In genomic region chr5:33936004-33936380, GRCh38 we compare ENCODE assay signal across 8 cellular contexts. TPM values are rescaled to one million over a fixed set of nuclear protein-coding genes. Genes with fewer than 3 reads are reported as not detected.
DNase-seq lines count a peak whose midpoint lies in the region; ATAC-seq, FAIRE-seq and TF ChIP-seq lines count a peak whose summit lies in the region.

No MANE protein-coding gene starts in this region.

- TF ChIP-seq CTCF in GM12875 (IDR thresholded peaks at IDR 0.05; ENCODE audit: borderline replicate concordance, insufficient read depth, low read depth, low read length) (peak; percentile 19; the same call in 1 of the 2 replicates), suprapubic skin (IDR thresholded peaks at IDR 0.05) (peak in 1 of 2 donors; percentile 24)

- H3K27ac ChIP-seq in muscle layer of colon (ENCODE audit: low read depth, low read length) (no peak overlapping the region), suprapubic skin (no peak overlapping the region)

- peak; percentile 45 for ATAC-seq in esophagus mucosa
- ATAC-seq in HG02642 (IDR thresholded peaks at IDR 0.05; ENCODE audit: poor library complexity, unreplicated experiment): no peak

- TF ChIP-seq EP300 in Ishikawa (IDR thresholded peaks at IDR 0.05; ENCODE audit: borderline replicate concordance) (no peak), suprapubic skin (IDR thresholded peaks at IDR 0.05) (no peak)

- FAIRE-seq in RCC 7860 (lab: Jason Lieb, UNC): no peak

- H3K4me3 ChIP-seq in GM12875 (ENCODE audit: low read depth, low read length) (no peak overlapping the region), muscle layer of colon (ENCODE audit: low read depth in 1 of 2, low read length in 2 of 2) (peak overlapping the region; percentile 5 to 59), suprapubic skin (peak overlapping the region; percentile 31)

- H3K27me3 ChIP-seq in muscle layer of colon (ENCODE audit: control insufficient read depth in 1 of 2, insufficient read depth in 2 of 2, low read length in 2 of 2): peaks cover 36 to 51% of the 10 kb centered on the region in 2 donors
- H3K27me3 ChIP-seq in suprapubic skin: peaks cover 45% of the 10 kb centered on the region

- 5% methylated on average over 24 of the region's 30 CpGs for WGBS in suprapubic skin

- DNase-seq in activated CD4-positive, alpha-beta T cell treated with anti-CD3 and anti-CD28 coated beads, Interleukin-2, amount 50 U/mL, for 48 hours: peak; percentile 46 to 56
- DNase-seq in suprapubic skin (ENCODE audit: low spot score in 2 of 2) (no peak), RCC 7860 (ENCODE audit: low spot score) (no peak)

- TF ChIP-seq POLR2A in suprapubic skin (IDR thresholded peaks at IDR 0.05): no peak

- H3K9ac ChIP-seq in muscle layer of colon (ENCODE audit: low read length): no peak overlapping the region

- TF ChIP-seq RAD21 in Ishikawa (IDR thresholded peaks at IDR 0.05; ENCODE audit: low read depth): no peak

- H3K4me1 ChIP-seq in muscle layer of colon (ENCODE audit: insufficient read depth, low read length) (no peaks in the 10 kb centered on the region), suprapubic skin (peaks cover 16% of the 10 kb centered on the region)

- no peaks in the 10 kb centered on the region for H3K36me3 ChIP-seq in muscle layer of colon (ENCODE audit: insufficient read depth, low read length)
- H3K36me3 ChIP-seq in suprapubic skin: no peaks in the 10 kb centered on the region

- no peaks in the 10 kb centered on the region for H3K9me3 ChIP-seq in muscle layer of colon (ENCODE audit: low read length)
- no peaks in the 10 kb centered on the region for H3K9me3 ChIP-seq in suprapubic skin

TF ChIP-seq in Ishikawa, 13 proteins besides CTCF, POLR2A, EP300 and RAD21:
- TF ChIP-seq TEAD4 (IDR thresholded peaks at IDR 0.05): no peak
- TF ChIP-seq USF1 (IDR thresholded peaks at IDR 0.05): no peak
- TF ChIP-seq ZBTB7A (IDR thresholded peaks at IDR 0.05; ENCODE audit: low read depth): no peak
- TF ChIP-seq CREB1 (IDR thresholded peaks at IDR 0.05; ENCODE audit: low read depth): no peak
- TF ChIP-seq FOXM1 (IDR thresholded peaks at IDR 0.05; ENCODE audit: borderline replicate concordance, low read depth): no peak
- peak; percentile 95 for TF ChIP-seq REST (IDR thresholded peaks at IDR 0.05; ENCODE audit: low read depth)
- peak; percentile 36; the same call in 1 of the 2 replicates for TF ChIP-seq MAX (IDR thresholded peaks at IDR 0.05)

RNA-seq across cellular contexts. Expression of gene RXFP3, which starts 0.2 kb away (rescaled TPM):
- total RNA-seq in esophagus mucosa (not detected), suprapubic skin (not detected)

RNA-seq across cellular contexts. Expression of gene ADAMTS12, which starts 44.2 kb away (rescaled TPM):
- 0.52 TPM for total RNA-seq in esophagus mucosa
- 1 to 10 TPM in 1 of 4 donors, under 1 TPM in 3; 0.26 to 1.3 (median 0.57) TPM for total RNA-seq in suprapubic skin

RNA-seq across cellular contexts. Expression of gene SLC45A2, which starts 48.5 kb away (rescaled TPM):
- total RNA-seq in esophagus mucosa (not detected), suprapubic skin (1 to 10 TPM; 1.2 to 7.6 (median 1.9) TPM)

Comparison
In these comparisons a context has a peak if more than half of its experiments do, and no peak if none do; other contexts are left out.
1. DNase-seq: peak in activated CD4-positive, alpha-beta T cell treated with anti-CD3 and anti-CD28 coated beads, Interleukin-2, amount 50 U/mL, for 48 hours (2 of 2); none in suprapubic skin (0 of 2) and RCC 7860 (single experiment).